Comparison of ENCODE assay signal across 9 cellular contexts in genomic region chr11:35907648-35908431, GRCh38. TPM values are rescaled to one million over a fixed set of nuclear protein-coding genes. Genes with fewer than 3 reads are reported as not detected.
A peak's percentile ranks its signal among the peaks of the same experiment; 100 is the strongest.
DNase-seq lines count a peak whose midpoint lies in the region; ATAC-seq and TF ChIP-seq lines count a peak whose summit lies in the region.
"Had no signal": no experiment of that assay in that cellular context is flagged by ENCODE, and none has a peak within 500 bp of the region (broad histone marks: within the 10 kb centered on the region; RNA-seq: fewer than 3 reads in every experiment).

No MANE protein-coding gene starts in this region.

- no peaks in the 10 kb centered on the region for H3K36me3 Mint-ChIP-seq in naive thymus-derived CD4-positive, alpha-beta T cell
- no peaks in the 10 kb centered on the region for H3K36me3 Mint-ChIP-seq in neural progenitor cell
- H3K36me3 Mint-ChIP-seq: IgD-negative memory B cell had no signal

- no peak overlapping the region for H3K27ac Mint-ChIP-seq in naive thymus-derived CD4-positive, alpha-beta T cell
- H3K27ac Mint-ChIP-seq in neural progenitor cell = no peak overlapping the region
- H3K27ac Mint-ChIP-seq: IgD-negative memory B cell had no signal

- no peak overlapping the region for H3K4me2 ChIP-seq in neural progenitor cell

- peak; percentile 71 for ATAC-seq in GM18867 (IDR thresholded peaks at IDR 0.05; ENCODE audit: unreplicated experiment)
- ATAC-seq in HG02981 (IDR thresholded peaks at IDR 0.05; ENCODE audit: unreplicated experiment) = peak; percentile 68
- peak; percentile 87 for ATAC-seq in SK-N-SH treated with all-trans-retinoic acid at 6 μM for 48 hours
- peak; percentile 62 for ATAC-seq in naive thymus-derived CD4-positive, alpha-beta T cell

- H4K20me1 ChIP-seq in neural progenitor cell (ENCODE audit: low read depth) = no peaks in the 10 kb centered on the region

- CTCF ChIA-PET in naive thymus-derived CD4-positive, alpha-beta T cell (lab: Charles Lee) = no interaction called here

- no peak for DNase-seq in naive thymus-derived CD4-positive, alpha-beta T cell
- DNase-seq in retina = no peak
- no peak for DNase-seq in coronary artery (ENCODE audit: low spot score)
- DNase-seq in neural progenitor cell (ENCODE audit: low spot score) = no peak
- DNase-seq in NCI-H748 (lab: John Stamatoyannopoulos, UW; ENCODE audit: unreplicated experiment) = no peak

- peaks cover 0 to 4% (median 0%) of the 10 kb centered on the region in 3 experiments for H3K9me3 ChIP-seq in naive thymus-derived CD4-positive, alpha-beta T cell (ENCODE audit: control insufficient read depth in 2 of 3, low read length in 3 of 3)
- H3K9me3 ChIP-seq in neural progenitor cell (ENCODE audit: low read depth) = peaks cover 7% of the 10 kb centered on the region

- H3K9me3 Mint-ChIP-seq in naive thymus-derived CD4-positive, alpha-beta T cell = peaks cover 0 to 21% (median 8%) of the 10 kb centered on the region in 11 donors
- peaks cover 14% of the 10 kb centered on the region for H3K9me3 Mint-ChIP-seq in neural progenitor cell

- H3K27me3 Mint-ChIP-seq in naive thymus-derived CD4-positive, alpha-beta T cell = peaks cover 3 to 12% (median 11%) of the 10 kb centered on the region in 5 donors
- peaks cover 3% of the 10 kb centered on the region for H3K27me3 Mint-ChIP-seq in neural progenitor cell (ENCODE audit: insufficient read depth, low read depth)

- H3F3A ChIP-seq in neural progenitor cell (ENCODE audit: low read depth) = no peaks in the 10 kb centered on the region

- no peak overlapping the region for H3K9ac ChIP-seq in neural progenitor cell

- no peaks in the 10 kb centered on the region for H3K27me3 ChIP-seq in naive thymus-derived CD4-positive, alpha-beta T cell (ENCODE audit: control insufficient read depth in 2 of 2, insufficient read depth in 2 of 2, low read length in 2 of 2)
- no peaks in the 10 kb centered on the region for H3K27me3 ChIP-seq in neural progenitor cell

- no peak overlapping the region for H3K4me3 ChIP-seq in naive thymus-derived CD4-positive, alpha-beta T cell (ENCODE audit: low read length)
- H3K4me3 ChIP-seq in coronary artery = no peak overlapping the region
- H3K4me3 ChIP-seq in neural progenitor cell = no peak overlapping the region

- TF ChIP-seq CTCF in coronary artery (IDR thresholded peaks at IDR 0.05) = no peak
- no peak for TF ChIP-seq CTCF in neural progenitor cell (IDR thresholded peaks at IDR 0.05)

- no peak overlapping the region for H3K4me3 Mint-ChIP-seq in naive thymus-derived CD4-positive, alpha-beta T cell
- no peak overlapping the region for H3K4me3 Mint-ChIP-seq in neural progenitor cell
- H3K4me3 Mint-ChIP-seq: IgD-negative memory B cell had no signal

- H3K27ac ChIP-seq in naive thymus-derived CD4-positive, alpha-beta T cell (ENCODE audit: low read depth, low read length) = no peak overlapping the region
- H3K27ac ChIP-seq in coronary artery = peak overlapping the region in 1 of 2 donors; percentile 55
- H3K27ac ChIP-seq in neural progenitor cell = no peak overlapping the region

- no peaks in the 10 kb centered on the region for H3K79me2 ChIP-seq in neural progenitor cell (ENCODE audit: low read depth)

- H3K36me3 ChIP-seq in naive thymus-derived CD4-positive, alpha-beta T cell (ENCODE audit: control insufficient read depth in 2 of 3, insufficient read depth in 3 of 3, low read length in 3 of 3) = no peaks in the 10 kb centered on the region
- no peaks in the 10 kb centered on the region for H3K36me3 ChIP-seq in neural progenitor cell

- no peak overlapping the region for H2AFZ ChIP-seq in neural progenitor cell (replicated peaks)

- intact Hi-C loops in naive thymus-derived CD4-positive, alpha-beta T cell (cut with micrococcal nuclease) = no loop called here

- H3K4me1 ChIP-seq in naive thymus-derived CD4-positive, alpha-beta T cell (ENCODE audit: control insufficient read depth in 2 of 2, insufficient read depth in 2 of 2, low read length in 2 of 2) = no peaks in the 10 kb centered on the region
- H3K4me1 ChIP-seq in neural progenitor cell = no peaks in the 10 kb centered on the region

- H3K4me1 Mint-ChIP-seq in naive thymus-derived CD4-positive, alpha-beta T cell = peaks cover 0 to 3% (median 0%) of the 10 kb centered on the region in 7 donors
- H3K4me1 Mint-ChIP-seq in neural progenitor cell = peaks cover 5% of the 10 kb centered on the region
- H3K4me1 Mint-ChIP-seq: IgD-negative memory B cell had no signal

- POLR2A ChIA-PET in naive thymus-derived CD4-positive, alpha-beta T cell (lab: Charles Lee) = no interaction called here

TF ChIP-seq in SK-N-SH treated with all-trans-retinoic acid at 6 μM for 48 hours, 23 proteins besides CTCF, POLR2A, EP300 and RAD21:
- TF ChIP-seq TSHZ2 (CRISPR knock-in tag; IDR thresholded peaks at IDR 0.05) (no peak), ISL1 (CRISPR knock-in tag; IDR thresholded peaks at IDR 0.05) (no peak), ZNF565 (CRISPR knock-in tag; conservative IDR thresholded peaks at IDR 0.05; ENCODE audit: low read depth) (no peak), ZFP3 (CRISPR knock-in tag; IDR thresholded peaks at IDR 0.05) (no peak), TOX (CRISPR knock-in tag; IDR thresholded peaks at IDR 0.05; ENCODE audit: borderline replicate concordance) (peak; percentile 69; the same call in 1 of the 2 replicates)

RNA-seq across cellular contexts. Expression of gene LDLRAD3, which starts 36.0 kb away (rescaled TPM):
- 1 to 10 TPM in 1 of 5 experiments, under 1 TPM in 3, not detected in 1; 0.08 to 6.9 (median 0.41) TPM for total RNA-seq in naive thymus-derived CD4-positive, alpha-beta T cell
- polyA plus RNA-seq in naive thymus-derived CD4-positive, alpha-beta T cell = not detected
- 35.6 and 46.6 TPM in 2 replicates for total RNA-seq in neural progenitor cell (ENCODE audit: low replicate concordance)
- polyA plus RNA-seq: IgD-negative memory B cell had no signal
